In genomic region chr1:206593351-206593925, GRCh38 we compare ENCODE assay signal across 31 cellular contexts. TPM values are rescaled to one million over a fixed set of nuclear protein-coding genes. Genes with fewer than 3 reads are reported as not detected.
DNase-seq lines count a peak whose midpoint lies in the region; ATAC-seq and TF ChIP-seq lines count a peak whose summit lies in the region.
"Had no signal": no experiment of that assay in that cellular context is flagged by ENCODE, and none has a peak within 500 bp of the region (broad histone marks: within the 10 kb centered on the region; RNA-seq: fewer than 3 reads in every experiment).

No MANE protein-coding gene starts in this region.

- CTCF ChIA-PET in activated naive CD4-positive, alpha-beta T cell treated with anti-CD3 and anti-CD28 coated beads, Interleukin-2, amount 10 ng/mL, durations not matched to agents 7 days and 5 days (lab: Charles Lee) = interaction anchor here (0.6 to 3.1 kb wide), 6 partner anchors 10 to 214 kb away, joined by 3 to 20 read pairs (median 5); no protein-coding TSS in a partner anchor
- CTCF ChIA-PET in T-cell (lab: Charles Lee) = interaction anchor here (0.5 to 1.6 kb wide), 4 partner anchors 48 to 984 kb away, joined by 3 to 6 read pairs (median 3); no protein-coding TSS in a partner anchor

- TF ChIP-seq CTCF in spleen (IDR thresholded peaks at IDR 0.05 in 8 of 11, conservative IDR thresholded peaks at IDR 0.05 in 3 of 11) = no peak

- H3K27me3 Mint-ChIP-seq in activated naive CD4-positive, alpha-beta T cell treated with anti-CD3 and anti-CD28 coated beads, Interleukin-2, amount 10 ng/mL, durations not matched to agents 7 days and 5 days = no peaks in the 10 kb centered on the region
- H3K27me3 Mint-ChIP-seq in T-cell = no peaks in the 10 kb centered on the region
- H3K27me3 Mint-ChIP-seq in central memory CD8-positive, alpha-beta T cell = no peaks in the 10 kb centered on the region
- H3K27me3 Mint-ChIP-seq: brain, IgD-negative memory B cell had no signal

- no peak for TF ChIP-seq POLR2A in spleen (IDR thresholded peaks at IDR 0.05)

- POLR2A ChIA-PET in T-cell (lab: Charles Lee) = no interaction called here

- peaks cover 41% of the 10 kb centered on the region for H3K4me1 Mint-ChIP-seq in activated naive CD4-positive, alpha-beta T cell treated with anti-CD3 and anti-CD28 coated beads, Interleukin-2, amount 10 ng/mL, durations not matched to agents 7 days and 5 days
- peaks cover 34 to 47% (median 43%) of the 10 kb centered on the region in 3 donors for H3K4me1 Mint-ChIP-seq in T-cell
- peaks cover 45% of the 10 kb centered on the region for H3K4me1 Mint-ChIP-seq in central memory CD8-positive, alpha-beta T cell

- no peak for DNase-seq in activated naive CD4-positive, alpha-beta T cell treated with anti-CD3 and anti-CD28 coated beads, Interleukin-2, amount 10 ng/mL, durations not matched to agents 7 days and 5 days
- no peak for DNase-seq in activated naive CD4-positive, alpha-beta T cell treated with Interleukin-2 at 50 U/mL for 16 hours
- DNase-seq in T-cell (no peak), spleen (no peak), NCI-H748 treated with DMSO at 0.1 percent for 48 hours (lab: John Stamatoyannopoulos, UW) (no peak), COLO668 (lab: John Stamatoyannopoulos, UW; ENCODE audit: unreplicated experiment) (no peak)
- DNase-seq in central memory CD8-positive, alpha-beta T cell (ENCODE audit: low spot score in 2 of 2) = no peak
- DNase-seq: activated CD4-positive, alpha-beta T cell treated with anti-CD3 and anti-CD28 coated beads, Interleukin-2, amount 50 U/mL, for 4 hours; activated T-cell treated with anti-CD3 and anti-CD28 coated beads, Interleukin-2, amount 50 U/mL, for 4 hours; adrenal gland; effector memory CD4-positive, alpha-beta T cell; foreskin keratinocyte; hippocampal formation; left lung; NCI-H2029 treated with DMSO at 0.1 percent for 48 hours; NCI-H345; NCI-H774; RPMI8226; stimulated activated CD4-positive, alpha-beta T cell treated with anti-CD3 and anti-CD28 coated beads, Interleukin-4, amount 100 ng/mL, for 1 hour; stimulated activated naive CD4-positive, alpha-beta T cell treated with Interleukin-2 at 50 U/mL for 16 hours had no signal

- H3K4me1 ChIP-seq in spleen = peaks cover 11 to 43% (median 30%) of the 10 kb centered on the region in 6 donors
- H3K4me1 ChIP-seq: BLaER1, right atrium auricular region had no signal

- intact Hi-C loops in spleen (cut with DNase I; ENCODE audit: low total_unique reads) = no loop called here

- no peaks in the 10 kb centered on the region for H3K9me3 ChIP-seq in spleen
- H3K9me3 ChIP-seq: adrenal gland, BLaER1, left lung, right atrium auricular region, tibial nerve had no signal

- no peak overlapping the region for H3K4me3 ChIP-seq in spleen
- H3K4me3 ChIP-seq: adrenal gland, BLaER1, left lung, right atrium auricular region, SK-N-MC, tibial nerve had no signal

- H3K27ac Mint-ChIP-seq in activated naive CD4-positive, alpha-beta T cell treated with anti-CD3 and anti-CD28 coated beads, Interleukin-2, amount 10 ng/mL, durations not matched to agents 7 days and 5 days = peak overlapping the region; percentile 76
- peak overlapping the region; percentile 71 to 88 for H3K27ac Mint-ChIP-seq in T-cell
- peak overlapping the region; percentile 88 for H3K27ac Mint-ChIP-seq in central memory CD8-positive, alpha-beta T cell (ENCODE audit: low read depth)
- H3K27ac Mint-ChIP-seq: brain had no signal

- peaks cover 0 to 100% (median 71%) of the 10 kb centered on the region in 6 donors for H3K36me3 ChIP-seq in spleen

- H3K36me3 Mint-ChIP-seq in activated naive CD4-positive, alpha-beta T cell treated with anti-CD3 and anti-CD28 coated beads, Interleukin-2, amount 10 ng/mL, durations not matched to agents 7 days and 5 days = peaks cover 65% of the 10 kb centered on the region
- H3K36me3 Mint-ChIP-seq in T-cell = peaks cover 53% of the 10 kb centered on the region
- H3K36me3 Mint-ChIP-seq in central memory CD8-positive, alpha-beta T cell (ENCODE audit: insufficient read depth) = peaks cover 61% of the 10 kb centered on the region

- peak overlapping the region in 5 of 8 donors; percentile 28 to 73 (median 66) for H3K27ac ChIP-seq in spleen
- H3K27ac ChIP-seq: adrenal gland, BLaER1, foreskin keratinocyte, left lung, right atrium auricular region, SK-N-MC, tibial nerve, VCaP had no signal

- no peak overlapping the region for H3K4me3 Mint-ChIP-seq in activated naive CD4-positive, alpha-beta T cell treated with anti-CD3 and anti-CD28 coated beads, Interleukin-2, amount 10 ng/mL, durations not matched to agents 7 days and 5 days
- H3K4me3 Mint-ChIP-seq in T-cell = no peak overlapping the region
- no peak overlapping the region for H3K4me3 Mint-ChIP-seq in central memory CD8-positive, alpha-beta T cell
- H3K4me3 Mint-ChIP-seq: activated T-cell treated with anti-CD3 and anti-CD28 coated beads, Interleukin-2, amount 50 U/mL, for 4 hours; brain; IgD-negative memory B cell; nephron; T-helper 2 cell treated with Interferon-gamma antibody and Interleukin-4, amounts not matched to agents 5 μg/mL and 100 μg/mL, for 36 hours had no signal

- no peaks in the 10 kb centered on the region for H3K9me3 Mint-ChIP-seq in activated naive CD4-positive, alpha-beta T cell treated with anti-CD3 and anti-CD28 coated beads, Interleukin-2, amount 10 ng/mL, durations not matched to agents 7 days and 5 days
- H3K9me3 Mint-ChIP-seq in T-cell = no peaks in the 10 kb centered on the region
- H3K9me3 Mint-ChIP-seq in central memory CD8-positive, alpha-beta T cell = no peaks in the 10 kb centered on the region
- H3K9me3 Mint-ChIP-seq: activated T-cell treated with anti-CD3 and anti-CD28 coated beads, Interleukin-2, amount 50 U/mL, for 4 hours; brain; IgD-negative memory B cell; nephron; T-helper 2 cell treated with Interferon-gamma antibody and Interleukin-4, amounts not matched to agents 5 μg/mL and 100 μg/mL, for 36 hours had no signal

- 90 to 95% (median 92%) methylated on average over 6 to 7 of the region's 7 CpGs for WGBS in spleen, 5 donors

- no peaks in the 10 kb centered on the region for H3K27me3 ChIP-seq in spleen (replicated peaks in 1 of 7)
- H3K27me3 ChIP-seq: adrenal gland, BLaER1, foreskin keratinocyte, left lung, right atrium auricular region, tibial nerve had no signal

- no peak for ATAC-seq in T-cell (replicated peaks in 1 of 4)
- ATAC-seq in central memory CD8-positive, alpha-beta T cell (replicated peaks; ENCODE audit: extremely low read depth, poor library complexity, severe bottlenecking) = no peak
- no peak for ATAC-seq in GM18907 (IDR thresholded peaks at IDR 0.05; ENCODE audit: unreplicated experiment)
- ATAC-seq: activated T-cell treated with anti-CD3 and anti-CD28 coated beads, Interleukin-2, amount 50 U/mL, for 4 hours; foreskin keratinocyte; HCT116; left lung had no signal

RNA-seq across cellular contexts. Expression of gene EIF2D, which starts 18.8 kb away (rescaled TPM):
- total RNA-seq in T-cell (10 to 100 TPM; 48.0 to 56.7 (median 49.3) TPM), spleen (10 to 100 TPM; 38.7 to 48.6 (median 43.0) TPM)
- polyA plus RNA-seq in spleen = 10 to 100 TPM; 41.8 to 51.6 (median 50.0) TPM

RNA-seq across cellular contexts. Expression of gene DYRK3, which starts 41.9 kb away (rescaled TPM):
- total RNA-seq in T-cell (1 to 10 TPM in 4 of 5 donors, under 1 TPM in 1; 0.73 to 2.0 (median 1.6) TPM), spleen (1 to 10 TPM; 2.4 to 6.6 (median 4.3) TPM)
- 1 to 10 TPM in 1 of 3 donors, under 1 TPM in 2; 0.65 to 1.4 (median 0.89) TPM for polyA plus RNA-seq in spleen
